8 cellular contexts compared by ENCODE assay signal in the genomic region with DNA sequence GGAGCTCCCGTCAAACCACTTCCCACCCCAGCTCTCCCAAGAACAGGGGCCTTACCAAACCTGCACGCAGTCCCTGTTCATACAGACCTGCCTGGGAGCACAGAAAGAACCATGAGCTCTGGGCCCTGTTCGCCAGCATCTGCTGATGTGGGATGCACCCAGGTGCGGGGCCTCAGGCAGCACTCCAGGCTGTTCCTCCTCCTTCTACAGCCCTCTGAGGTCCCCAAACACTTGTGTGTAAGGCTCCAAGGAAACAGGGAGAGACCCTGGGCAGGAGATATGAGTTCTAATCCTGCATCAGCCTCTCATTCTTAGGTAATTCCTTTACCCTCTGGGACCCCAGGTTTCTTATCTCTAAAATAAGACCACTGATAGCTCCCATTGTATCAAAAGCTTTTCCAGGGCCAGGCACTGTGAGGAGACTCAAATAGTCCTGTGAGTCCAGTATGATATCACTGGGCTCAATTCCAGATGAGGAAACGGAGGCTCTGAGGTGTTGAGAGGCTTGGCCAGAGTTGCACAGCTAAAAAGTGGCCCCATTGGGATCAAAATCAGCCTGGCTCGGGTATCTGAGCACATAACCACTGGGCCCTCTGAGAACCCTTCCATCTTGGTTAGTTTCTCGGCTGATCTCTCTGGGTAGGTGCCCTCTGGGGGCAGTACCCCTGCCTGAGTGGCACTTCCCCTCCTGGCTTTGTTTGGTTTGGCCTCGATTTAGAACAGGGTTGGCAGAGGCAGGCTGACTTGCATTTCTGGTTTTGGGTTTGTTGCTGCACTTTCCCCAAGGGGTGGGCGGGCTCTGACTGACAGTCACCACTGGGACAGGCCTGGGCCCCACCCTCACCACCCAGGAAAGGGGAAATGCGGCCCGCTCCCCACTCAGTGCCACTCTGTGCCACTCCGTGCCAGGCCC.
DNase-seq lines count a peak whose midpoint lies in the region; ATAC-seq and TF ChIP-seq lines count a peak whose summit lies in the region.

No MANE protein-coding gene starts in this region.

- TF ChIP-seq CTCF in DOHH2 (IDR thresholded peaks at IDR 0.05; ENCODE audit: low read depth, low read length, poor library complexity, severe bottlenecking) = no peak
- TF ChIP-seq CTCF in OCI-LY1 (IDR thresholded peaks at IDR 0.05; ENCODE audit: low read length) = no peak; the same call in 1 of the 2 replicates

- H3K27ac Mint-ChIP-seq in activated naive CD4-positive, alpha-beta T cell treated with anti-CD3 and anti-CD28 coated beads, Interleukin-2, amount 10 ng/mL, durations not matched to agents 7 days and 5 days = peak overlapping the region; percentile 96

- DNase-seq in activated naive CD4-positive, alpha-beta T cell treated with anti-CD3 and anti-CD28 coated beads, Interleukin-2, amount 10 ng/mL, durations not matched to agents 7 days and 5 days = peak; percentile 75
- DNase-seq in right cardiac atrium (peak; percentile 80 to 92 (median 92)), OCI-M1 (lab: John Stamatoyannopoulos, UW) (no peak)
- peak; percentile 86 for DNase-seq in stimulated activated CD4-positive, alpha-beta T cell treated with anti-CD3 and anti-CD28 coated beads, Interleukin-15, amount 100 ng/mL, for 24 hours

- H3K9me2 ChIP-seq in DOHH2 (replicated peaks; ENCODE audit: control insufficient read depth, low read length) (no peaks in the 10 kb centered on the region), OCI-LY1 (ENCODE audit: low read depth, low read length) (no peaks in the 10 kb centered on the region)

- CTCF ChIA-PET in activated naive CD4-positive, alpha-beta T cell treated with anti-CD3 and anti-CD28 coated beads, Interleukin-2, amount 10 ng/mL, durations not matched to agents 7 days and 5 days (lab: Charles Lee) = interaction anchor here (0.6 to 4.1 kb wide), 14 partner anchors 9 to 305 kb away, joined by 3 to 29 read pairs (median 12); a partner anchor contains a TSS

- peak overlapping the region; percentile 85 for H3K4me3 Mint-ChIP-seq in activated naive CD4-positive, alpha-beta T cell treated with anti-CD3 and anti-CD28 coated beads, Interleukin-2, amount 10 ng/mL, durations not matched to agents 7 days and 5 days

- H3K9me3 ChIP-seq in DOHH2 (ENCODE audit: control insufficient read depth, insufficient read depth, low read length) (no peaks in the 10 kb centered on the region), OCI-LY1 (ENCODE audit: low read length) (no peaks in the 10 kb centered on the region), right cardiac atrium (ENCODE audit: control insufficient read depth, low read length) (no peaks in the 10 kb centered on the region)

- peaks cover 86% of the 10 kb centered on the region for H3K4me1 Mint-ChIP-seq in activated naive CD4-positive, alpha-beta T cell treated with anti-CD3 and anti-CD28 coated beads, Interleukin-2, amount 10 ng/mL, durations not matched to agents 7 days and 5 days

- peak overlapping the region; percentile 66 for H3K4me3 ChIP-seq in DOHH2 (ENCODE audit: low read length)
- H3K4me3 ChIP-seq in OCI-LY1 (ENCODE audit: low read depth, low read length, poor library complexity, severe bottlenecking) = peak overlapping the region; percentile 60
- H3K4me3 ChIP-seq in right cardiac atrium (ENCODE audit: low read length) = no peak overlapping the region

- H3K27ac ChIP-seq in DOHH2 (ENCODE audit: low read depth, low read length) = peak overlapping the region; percentile 88
- H3K27ac ChIP-seq in OCI-LY1 (ENCODE audit: low read depth, low read length, poor library complexity, severe bottlenecking) = peak overlapping the region; percentile 94
- peak overlapping the region; percentile 85 for H3K27ac ChIP-seq in right cardiac atrium (ENCODE audit: low read length)

- H4K20me1 ChIP-seq in DOHH2 (ENCODE audit: control insufficient read depth, insufficient read depth, low read depth, low read length) (no peaks in the 10 kb centered on the region), OCI-LY1 (ENCODE audit: insufficient read depth, low read length) (no peaks in the 10 kb centered on the region)

- intact Hi-C loops in right cardiac atrium (cut with DNase I) = loop anchor here in 1 of 4 donors (10.0 kb wide), 1 partner anchor 55 kb away; no protein-coding TSS in a partner anchor

- H3K36me3 ChIP-seq in DOHH2 (ENCODE audit: control insufficient read depth, low read length) (0 out of 2 replicates have a peak, but pooled peaks cover 5% of the 10 kb centered on the region), OCI-LY1 (ENCODE audit: insufficient read depth, low read length) (peaks cover 10% of the 10 kb centered on the region)

- H3K27me3 ChIP-seq in DOHH2 (ENCODE audit: control insufficient read depth, low read length) (no peaks in the 10 kb centered on the region), OCI-LY1 (ENCODE audit: insufficient read depth, low read length) (no peaks in the 10 kb centered on the region), right cardiac atrium (ENCODE audit: control insufficient read depth, insufficient read depth) (no peaks in the 10 kb centered on the region)

- H3K79me2 ChIP-seq in DOHH2 (ENCODE audit: control insufficient read depth, low read length) (no peaks in the 10 kb centered on the region), OCI-LY1 (ENCODE audit: insufficient read depth, low read length) (no peaks in the 10 kb centered on the region)

- no peaks in the 10 kb centered on the region for H3K27me3 Mint-ChIP-seq in activated naive CD4-positive, alpha-beta T cell treated with anti-CD3 and anti-CD28 coated beads, Interleukin-2, amount 10 ng/mL, durations not matched to agents 7 days and 5 days

- no peaks in the 10 kb centered on the region for H3K9me3 Mint-ChIP-seq in activated naive CD4-positive, alpha-beta T cell treated with anti-CD3 and anti-CD28 coated beads, Interleukin-2, amount 10 ng/mL, durations not matched to agents 7 days and 5 days

- no peak overlapping the region for H2AFZ ChIP-seq in OCI-LY1 (ENCODE audit: low read length)

- peaks cover 78% of the 10 kb centered on the region for H3K4me1 ChIP-seq in DOHH2 (ENCODE audit: control insufficient read depth, low read length)
- H3K4me1 ChIP-seq in OCI-LY1 (ENCODE audit: insufficient read depth, low read length, severe bottlenecking) = peaks cover 63% of the 10 kb centered on the region
- peaks cover 35% of the 10 kb centered on the region for H3K4me1 ChIP-seq in right cardiac atrium (ENCODE audit: control insufficient read depth, insufficient read depth, low read length)

- H3K36me3 Mint-ChIP-seq in activated naive CD4-positive, alpha-beta T cell treated with anti-CD3 and anti-CD28 coated beads, Interleukin-2, amount 10 ng/mL, durations not matched to agents 7 days and 5 days = peaks cover 25% of the 10 kb centered on the region

- H3K9ac ChIP-seq in OCI-LY1 (ENCODE audit: low read length) = peak overlapping the region; percentile 72

- H3F3A ChIP-seq in DOHH2 (ENCODE audit: control insufficient read depth, insufficient read depth) (peaks cover 6% of the 10 kb centered on the region), OCI-LY1 (ENCODE audit: insufficient read depth, low read length) (no peaks in the 10 kb centered on the region)

- H3K4me2 ChIP-seq in DOHH2 (ENCODE audit: low read length) (peak overlapping the region; percentile 91), OCI-LY1 (ENCODE audit: low read length) (peak overlapping the region; percentile 82)

- 39% methylated on average over 12 of the region's 12 CpGs for WGBS in right cardiac atrium

- ATAC-seq in right cardiac atrium (peak; percentile 62 to 64), GM21825 (IDR thresholded peaks at IDR 0.05; ENCODE audit: unreplicated experiment) (no peak), HG02678 (IDR thresholded peaks at IDR 0.05; ENCODE audit: unreplicated experiment) (no peak)

Comparison
In these comparisons a context has a peak if more than half of its experiments do, and no peak if none do; other contexts are left out.
1. ATAC-seq: peak in right cardiac atrium (2 of 2); none in GM21825 (single experiment) and HG02678 (single experiment).
2. Peak in every context shown above with its lines, with median percentiles within 50 percentile points of each other: H3K27ac ChIP-seq.